19 cellular contexts compared by ENCODE assay signal in genomic region chr13:86974251-86974994, GRCh38.
A peak's percentile ranks its signal among the peaks of the same experiment; 100 is the strongest.
DNase-seq lines count a peak whose midpoint lies in the region; ATAC-seq, FAIRE-seq and TF ChIP-seq lines count a peak whose summit lies in the region.
"Had no signal": no experiment of that assay in that cellular context is flagged by ENCODE, and none has a peak within 500 bp of the region (broad histone marks: within the 10 kb centered on the region; RNA-seq: fewer than 3 reads in every experiment).

No MANE protein-coding gene starts in this region.

- DNase-seq in H9, result peak; percentile 32
- DNase-seq in UCSD-AML1 (lab: John Stamatoyannopoulos, UW; ENCODE audit: unreplicated experiment), result peak; percentile 6
- no peak for DNase-seq in HepG2 (ENCODE audit: low spot score)
- peak; percentile 6 for DNase-seq in retina
- no peak for DNase-seq in stimulated activated CD8-positive, alpha-beta memory T cell treated with anti-CD3 and anti-CD28 coated beads, Interleukin-4, amount 100 ng/mL, for 48 hours
- DNase-seq in hippocampal formation (lab: John Stamatoyannopoulos, UW), result no peak
- no peak for DNase-seq in GF-D8 (lab: John Stamatoyannopoulos, UW)
- DNase-seq: CD8-positive, alpha-beta T cell; DMS79; KBM-7; MV-4-11; NCI-H187 treated with DMSO at 0.1 percent for 48 hours; NCI-H2227 treated with DMSO at 0.1 percent for 48 hours; NCI-H510A treated with DMSO at 0.1 percent for 48 hours; PC-9 had no signal

- WGBS in H9 (ENCODE audit: extremely low coverage, insufficient read length, low lambda C conversion rate), result no CpG with 5 or more reads among the region's 7 CpGs
- WGBS in HepG2 (ENCODE audit: low lambda C conversion rate), result 10% methylated on average over 3 of the region's 7 CpGs

- H3K4me1 ChIP-seq in H9 (ENCODE audit: insufficient read depth, low read length) (no peaks in the 10 kb centered on the region), HepG2 (ENCODE audit: insufficient read depth, low read length) (no peaks in the 10 kb centered on the region)
- H3K4me1 ChIP-seq: BLaER1 treated with 17β-estradiol and CSF1 and Interleukin-3, amounts not matched to agents 10 nM and 100 nM; HAP-1; SJCRH30 had no signal

- H3K4ac ChIP-seq in H9 (ENCODE audit: low read depth, low read length), result no peak overlapping the region

- H4K20me1 ChIP-seq in H9 (ENCODE audit: control insufficient read depth, insufficient read depth, insufficient read length) (no peaks in the 10 kb centered on the region), HepG2 (ENCODE audit: insufficient read depth, low read length) (no peaks in the 10 kb centered on the region)
- H4K20me1 ChIP-seq: BLaER1 treated with 17β-estradiol and CSF1 and Interleukin-3, amounts not matched to agents 10 nM and 100 nM had no signal

- no peak for FAIRE-seq in HepG2 (lab: Jason Lieb, UNC)

- H3K23ac ChIP-seq in H9 (ENCODE audit: insufficient read length, low read depth, low read length), result no peak overlapping the region

- no peak overlapping the region for H2BK120ac ChIP-seq in H9 (ENCODE audit: low read depth, low read length, poor library complexity, severe bottlenecking)

- no peak overlapping the region for H2AK5ac ChIP-seq in H9 (ENCODE audit: insufficient read length, low read length)

- H3K4me3 ChIP-seq in HepG2 (replicated peaks in 1 of 3; ENCODE audit: insufficient read depth in 1 of 3, low read depth in 2 of 3, low read length in 3 of 3), result no peak overlapping the region
- H3K4me3 ChIP-seq: BLaER1 treated with 17β-estradiol and CSF1 and Interleukin-3, amounts not matched to agents 10 nM and 100 nM; HAP-1; PC-9; SJCRH30 had no signal

- no peak overlapping the region for H2BK5ac ChIP-seq in H9 (ENCODE audit: insufficient read length, low read length)

- TF ChIP-seq POLR2A in HepG2 (IDR thresholded peaks at IDR 0.05; ENCODE audit: insufficient read depth in 1 of 2, low read depth in 2 of 2, low read length in 2 of 2), result no peak

- H3K27me3 Mint-ChIP-seq in H9 (ENCODE audit: low read depth), result no peaks in the 10 kb centered on the region

- no peak overlapping the region for H3K27ac ChIP-seq in H9 (ENCODE audit: insufficient read length, low read depth, low read length)
- H3K27ac ChIP-seq in HepG2 (ENCODE audit: extremely low read length, insufficient read depth, low read length), result no peak overlapping the region
- H3K27ac ChIP-seq: BLaER1 treated with 17β-estradiol and CSF1 and Interleukin-3, amounts not matched to agents 10 nM and 100 nM; PC-9; SJCRH30 had no signal

- no peak overlapping the region for H2AFZ ChIP-seq in H9 (ENCODE audit: low read length)
- H2AFZ ChIP-seq in HepG2 (ENCODE audit: low read length), result no peak overlapping the region
- H2AFZ ChIP-seq: PC-9 had no signal

- no peak overlapping the region for H3K4me3 Mint-ChIP-seq in H9
- H3K4me3 Mint-ChIP-seq: CD8-positive, alpha-beta T cell had no signal

- no peak overlapping the region for H2BK15ac ChIP-seq in H9 (ENCODE audit: low read depth, low read length)

- no peaks in the 10 kb centered on the region for H3K36me3 ChIP-seq in HepG2 (replicated peaks in 1 of 2; ENCODE audit: control insufficient read depth in 1 of 2, insufficient read depth in 2 of 2, low read length in 2 of 2)
- H3K36me3 ChIP-seq: BLaER1 treated with 17β-estradiol and CSF1 and Interleukin-3, amounts not matched to agents 10 nM and 100 nM; HAP-1; SJCRH30 had no signal

- H3K4me2 ChIP-seq in H9 (ENCODE audit: insufficient read depth, insufficient read length, low read length) (no peak overlapping the region), HepG2 (ENCODE audit: low read depth, low read length) (no peak overlapping the region)
- H3K4me2 ChIP-seq: BLaER1 treated with 17β-estradiol and CSF1 and Interleukin-3, amounts not matched to agents 10 nM and 100 nM; PC-9 had no signal

- H4K8ac ChIP-seq in H9 (replicated peaks; ENCODE audit: insufficient read length, low read depth, low read length), result no peak overlapping the region

- H3K9me3 ChIP-seq in H9 (ENCODE audit: control insufficient read depth, low read depth, low read length), result no peaks in the 10 kb centered on the region
- no peaks in the 10 kb centered on the region for H3K9me3 ChIP-seq in HepG2 (ENCODE audit: low read length)
- H3K9me3 ChIP-seq: BLaER1 treated with 17β-estradiol and CSF1 and Interleukin-3, amounts not matched to agents 10 nM and 100 nM; HAP-1; SJCRH30 had no signal

- no peak overlapping the region for H3K56ac ChIP-seq in H9 (ENCODE audit: insufficient read length, low read depth, low read length)

- TF ChIP-seq EP300 in HepG2 (IDR thresholded peaks at IDR 0.05; ENCODE audit: low read depth in 2 of 2, low read length in 2 of 2) (no peak), HepG2 (CRISPR knock-in tag; IDR thresholded peaks at IDR 0.05; ENCODE audit: borderline replicate concordance) (no peak)

- H3K27me3 ChIP-seq in H9 (ENCODE audit: insufficient read depth, low read length) (no peaks in the 10 kb centered on the region), HepG2 (ENCODE audit: control insufficient read depth in 1 of 2, insufficient read depth in 2 of 2, low read length in 2 of 2) (no peaks in the 10 kb centered on the region)
- H3K27me3 ChIP-seq: BLaER1 treated with 17β-estradiol and CSF1 and Interleukin-3, amounts not matched to agents 10 nM and 100 nM; SJCRH30 had no signal

- no peak for TF ChIP-seq CTCF in H9 (conservative IDR thresholded peaks at IDR 0.05)
- no peak for TF ChIP-seq CTCF in HepG2 (CRISPR knock-in tag; IDR thresholded peaks at IDR 0.05)

- POLR2A ChIA-PET in HepG2 (lab: Yijun Ruan, JAX), result no interaction called here

- no peaks in the 10 kb centered on the region for H3K36me3 Mint-ChIP-seq in H9 (ENCODE audit: insufficient read depth in 1 of 3, low read depth in 3 of 3)
- H3K36me3 Mint-ChIP-seq: CD8-positive, alpha-beta T cell had no signal

- no peak overlapping the region for H4K91ac ChIP-seq in H9 (ENCODE audit: insufficient read length, low read depth, low read length)

- no peaks in the 10 kb centered on the region for H3K23me2 ChIP-seq in H9 (ENCODE audit: insufficient read length, low read depth, low read length, poor library complexity, severe bottlenecking)

- no TSS peak for BruUV-seq in HepG2 (replicated peaks; lab: Mats Ljungman, UMichigan)

- in situ Hi-C loops in HepG2 (cut with HindIII; ENCODE audit: extremely low pct_ligation_motif_present, low pct_unique_long_range_greater_than_20kb), result no loop called here

- H3K9me3 Mint-ChIP-seq in H9, result no peaks in the 10 kb centered on the region

- ATAC-seq in HepG2 (peak; percentile 43), HG03135 (IDR thresholded peaks at IDR 0.05; ENCODE audit: unreplicated experiment) (no peak)
- ATAC-seq: CD8-positive, alpha-beta T cell had no signal

- H3K4me1 Mint-ChIP-seq in H9, result peaks cover 0 to 4% of the 10 kb centered on the region in 2 experiments; a peak in 2 of 4 replicates

- H3K27ac Mint-ChIP-seq in H9, result peak overlapping the region in 1 of 3 experiments; percentile 77; a peak in 1 of 7 replicates
- H3K27ac Mint-ChIP-seq: CD8-positive, alpha-beta T cell had no signal

- CTCF ChIA-PET in HepG2 (lab: Yijun Ruan, JAX; ENCODE audit: low intra/inter-chr PET ratio, low total read pairs), result no interaction called here

- no peaks in the 10 kb centered on the region for H3K79me2 ChIP-seq in H9 (ENCODE audit: insufficient read depth, low read length)
- no peaks in the 10 kb centered on the region for H3K79me2 ChIP-seq in HepG2 (ENCODE audit: insufficient read depth, low read length)

- intact Hi-C loops in HepG2 (cut with micrococcal nuclease; ENCODE audit: unreplicated experiment), result no loop called here

- H3K9ac ChIP-seq in H9 (ENCODE audit: extremely low read depth, insufficient read length, low read length) (no peak overlapping the region), HepG2 (ENCODE audit: insufficient read depth, low read depth, low read length) (no peak overlapping the region)
- H3K9ac ChIP-seq: BLaER1 treated with 17β-estradiol and CSF1 and Interleukin-3, amounts not matched to agents 10 nM and 100 nM had no signal

- H2BK12ac ChIP-seq in H9 (ENCODE audit: insufficient read length, low read depth, low read length), result no peak overlapping the region

- H3K14ac ChIP-seq in H9 (ENCODE audit: insufficient read depth, low read length), result no peak overlapping the region

- no peak overlapping the region for H3K18ac ChIP-seq in H9 (ENCODE audit: insufficient read length, low read depth, low read length)

- TF ChIP-seq RAD21 in HepG2 (CRISPR knock-in tag; IDR thresholded peaks at IDR 0.05), result no peak

- H3K79me1 ChIP-seq in H9 (ENCODE audit: insufficient read depth, low read depth, low read length, poor library complexity, severe bottlenecking), result no peaks in the 10 kb centered on the region

- no peak overlapping the region for H4K5ac ChIP-seq in H9 (ENCODE audit: insufficient read length, low read depth, low read length)

- no peak overlapping the region for H2BK20ac ChIP-seq in H9 (ENCODE audit: low read depth, low read length, poor library complexity, severe bottlenecking)

- H3T11ph ChIP-seq in H9 (ENCODE audit: low read length), result no peak overlapping the region

TF ChIP-seq in HepG2, 621 proteins besides CTCF, POLR2A, EP300 and RAD21 (continues in another document):
- TF ChIP-seq HOXA7 (CRISPR knock-in tag; IDR thresholded peaks at IDR 0.05) (no peak), ZKSCAN5 (CRISPR knock-in tag; IDR thresholded peaks at IDR 0.05) (no peak), ZNF607 (CRISPR knock-in tag; IDR thresholded peaks at IDR 0.05; ENCODE audit: borderline replicate concordance) (no peak), SALL1 (CRISPR knock-in tag; IDR thresholded peaks at IDR 0.05) (no peak), ZNF639 (CRISPR knock-in tag; conservative IDR thresholded peaks at IDR 0.05) (no peak), ZNF841 (CRISPR knock-in tag; IDR thresholded peaks at IDR 0.05; ENCODE audit: borderline replicate concordance) (no peak)

Comparison
In these comparisons a context has a peak if more than half of its experiments do, and no peak if none do; other contexts are left out.
1. DNase-seq: peak in H9 (single experiment), UCSD-AML1 (single experiment) and retina (single experiment); none in HepG2 (single experiment), stimulated activated CD8-positive, alpha-beta memory T cell treated with anti-CD3 and anti-CD28 coated beads, Interleukin-4, amount 100 ng/mL, for 48 hours (single experiment), hippocampal formation (0 of 2) and GF-D8 (single experiment).